Comparison of ENCODE assay signal across 26 cellular contexts in the genomic region with DNA sequence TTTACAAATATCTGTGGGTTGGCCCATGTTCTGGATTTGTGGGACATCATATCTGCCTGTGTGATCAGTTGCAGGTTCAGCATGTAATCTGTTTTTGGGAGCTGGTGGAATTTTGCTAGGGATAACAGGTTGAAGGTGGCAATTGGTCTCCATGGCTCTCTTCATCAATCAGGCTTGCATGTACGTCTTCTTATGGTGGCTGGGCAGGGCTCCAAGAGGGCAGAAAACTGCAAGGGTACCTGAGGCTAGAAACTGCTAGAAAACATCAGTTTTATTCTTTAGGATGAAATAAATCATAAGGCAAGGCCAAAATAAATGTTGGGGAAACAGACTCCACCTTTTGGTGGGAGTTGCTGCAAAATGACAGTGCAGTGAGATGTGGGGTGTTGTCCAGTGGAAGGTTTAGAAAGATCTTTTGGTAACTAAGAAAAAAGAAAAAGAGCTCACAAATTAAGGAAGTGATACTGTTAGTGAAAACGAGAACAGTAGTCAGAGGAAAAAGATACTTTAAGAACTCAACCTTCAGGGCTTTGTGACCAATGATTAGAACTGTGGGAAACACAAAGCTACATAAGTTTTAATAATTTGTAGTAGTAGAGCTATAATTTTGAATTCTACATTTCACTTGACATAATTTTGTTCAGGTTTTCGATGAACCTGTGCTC.
DNase-seq lines count a peak whose midpoint lies in the region; ATAC-seq and TF ChIP-seq lines count a peak whose summit lies in the region.
"Had no signal": no experiment of that assay in that cellular context is flagged by ENCODE, and none has a peak within 500 bp of the region (broad histone marks: within the 10 kb centered on the region; RNA-seq: fewer than 3 reads in every experiment).

No MANE protein-coding gene starts in this region.

- H3K9me3 Mint-ChIP-seq in activated B cell treated with CpG ODN at 0.5 μM for 24 hours: peaks cover 6% of the 10 kb centered on the region
- H3K9me3 Mint-ChIP-seq in activated CD8-positive, alpha-beta memory T cell treated with anti-CD3 and anti-CD28 coated beads, Interleukin-2, amount 10 ng/mL, durations not matched to agents 7 days and 5 days (ENCODE audit: low read depth): peaks cover 8% of the 10 kb centered on the region

- no peaks in the 10 kb centered on the region for H3K36me3 Mint-ChIP-seq in activated B cell treated with CpG ODN at 0.5 μM for 24 hours (ENCODE audit: low read depth)
- no peaks in the 10 kb centered on the region for H3K36me3 Mint-ChIP-seq in activated CD8-positive, alpha-beta memory T cell treated with anti-CD3 and anti-CD28 coated beads, Interleukin-2, amount 10 ng/mL, durations not matched to agents 7 days and 5 days
- H3K36me3 Mint-ChIP-seq: CD4-positive, alpha-beta memory T cell had no signal

- intact Hi-C loops in activated B cell treated with CpG ODN at 0.5 μM for 24 hours (cut with micrococcal nuclease): loop anchor here (10.0 kb wide), 1 partner anchor 62 kb away; no protein-coding TSS in a partner anchor

- no peak overlapping the region for H3K27ac Mint-ChIP-seq in activated B cell treated with CpG ODN at 0.5 μM for 24 hours
- H3K27ac Mint-ChIP-seq in activated CD8-positive, alpha-beta memory T cell treated with anti-CD3 and anti-CD28 coated beads, Interleukin-2, amount 10 ng/mL, durations not matched to agents 7 days and 5 days: no peak overlapping the region
- H3K27ac Mint-ChIP-seq: CD4-positive, alpha-beta memory T cell; naive thymus-derived CD8-positive, alpha-beta T cell; T-helper 17 cell had no signal

- ATAC-seq in GM18868 (IDR thresholded peaks at IDR 0.05; ENCODE audit: unreplicated experiment) (peak; percentile 88), GM21717 (IDR thresholded peaks at IDR 0.05; ENCODE audit: unreplicated experiment) (peak; percentile 64), HG03442 (IDR thresholded peaks at IDR 0.05; ENCODE audit: unreplicated experiment) (peak; percentile 55), activated B cell treated with CpG ODN at 0.5 μM for 24 hours (ENCODE audit: low read depth) (no peak)
- no peak for ATAC-seq in activated CD8-positive, alpha-beta memory T cell treated with anti-CD3 and anti-CD28 coated beads, Interleukin-2, amount 10 ng/mL, durations not matched to agents 7 days and 5 days
- ATAC-seq: gastrocnemius medialis; naive thymus-derived CD8-positive, alpha-beta T cell; T-helper 17 cell had no signal

- CTCF ChIA-PET in activated B cell treated with CpG ODN at 0.5 μM for 24 hours (lab: Charles Lee): no interaction called here
- CTCF ChIA-PET in activated CD8-positive, alpha-beta memory T cell treated with anti-CD3 and anti-CD28 coated beads, Interleukin-2, amount 10 ng/mL, durations not matched to agents 7 days and 5 days (lab: Charles Lee): no interaction called here

- peaks cover 8% of the 10 kb centered on the region for H3K4me1 Mint-ChIP-seq in activated B cell treated with CpG ODN at 0.5 μM for 24 hours
- no peaks in the 10 kb centered on the region for H3K4me1 Mint-ChIP-seq in activated CD8-positive, alpha-beta memory T cell treated with anti-CD3 and anti-CD28 coated beads, Interleukin-2, amount 10 ng/mL, durations not matched to agents 7 days and 5 days
- H3K4me1 Mint-ChIP-seq: CD4-positive, alpha-beta memory T cell; T-helper 17 cell had no signal

- no peak for TF ChIP-seq CTCF in activated B cell treated with CpG ODN at 0.5 μM for 24 hours (IDR thresholded peaks at IDR 0.05)

- no peaks in the 10 kb centered on the region for H3K27me3 Mint-ChIP-seq in activated B cell treated with CpG ODN at 0.5 μM for 24 hours
- no peaks in the 10 kb centered on the region for H3K27me3 Mint-ChIP-seq in activated CD8-positive, alpha-beta memory T cell treated with anti-CD3 and anti-CD28 coated beads, Interleukin-2, amount 10 ng/mL, durations not matched to agents 7 days and 5 days
- H3K27me3 Mint-ChIP-seq: CD4-positive, alpha-beta memory T cell; naive thymus-derived CD8-positive, alpha-beta T cell; T-helper 17 cell had no signal

- POLR2A ChIA-PET in activated B cell treated with CpG ODN at 0.5 μM for 24 hours (lab: Charles Lee): no interaction called here

- H3K4me3 Mint-ChIP-seq in activated B cell treated with CpG ODN at 0.5 μM for 24 hours: peak overlapping the region; percentile 8
- H3K4me3 Mint-ChIP-seq in activated CD8-positive, alpha-beta memory T cell treated with anti-CD3 and anti-CD28 coated beads, Interleukin-2, amount 10 ng/mL, durations not matched to agents 7 days and 5 days: no peak overlapping the region
- H3K4me3 Mint-ChIP-seq: CD4-positive, alpha-beta memory T cell; naive thymus-derived CD8-positive, alpha-beta T cell; T-helper 17 cell had no signal

- DNase-seq in activated B cell treated with CpG ODN at 0.5 μM for 24 hours: no peak
- no peak for DNase-seq in retina
- no peak for DNase-seq in HPDE6-E6E7 (ENCODE audit: extremely low spot score)
- DNase-seq in central memory CD4-positive, alpha-beta T cell: no peak
- DNase-seq in activated CD8-positive, alpha-beta memory T cell treated with anti-CD3 and anti-CD28 coated beads, Interleukin-2, amount 10 ng/mL, durations not matched to agents 7 days and 5 days: no peak
- DNase-seq: activated CD4-positive, alpha-beta T cell treated with anti-CD3 and anti-CD28 coated beads, Interleukin-2, amount 50 U/mL, for 48 hours; activated T-cell treated with anti-CD3 and anti-CD28 coated beads for 4 hours; amygdala; CD4-positive, alpha-beta memory T cell; DMS153; erythroblast; gastrocnemius medialis; KBM-7; naive thymus-derived CD8-positive, alpha-beta T cell; NCI-H1105; NCI-H2107; NCI-H510A treated with DMSO at 0.1 percent for 48 hours; ovary; SHP77; sigmoid colon; stimulated activated naive CD4-positive, alpha-beta T cell; T-helper 17 cell; tibial artery had no signal

Comparison
In these comparisons a context has a peak if more than half of its experiments do, and no peak if none do; other contexts are left out.
1. ATAC-seq: peak in GM18868 (single experiment), GM21717 (single experiment) and HG03442 (single experiment); none in activated B cell treated with CpG ODN at 0.5 μM for 24 hours (single experiment) and activated CD8-positive, alpha-beta memory T cell treated with anti-CD3 and anti-CD28 coated beads, Interleukin-2, amount 10 ng/mL, durations not matched to agents 7 days and 5 days (single experiment).